Comparison of ENCODE assay signal across 3 cellular contexts in the genomic region with DNA sequence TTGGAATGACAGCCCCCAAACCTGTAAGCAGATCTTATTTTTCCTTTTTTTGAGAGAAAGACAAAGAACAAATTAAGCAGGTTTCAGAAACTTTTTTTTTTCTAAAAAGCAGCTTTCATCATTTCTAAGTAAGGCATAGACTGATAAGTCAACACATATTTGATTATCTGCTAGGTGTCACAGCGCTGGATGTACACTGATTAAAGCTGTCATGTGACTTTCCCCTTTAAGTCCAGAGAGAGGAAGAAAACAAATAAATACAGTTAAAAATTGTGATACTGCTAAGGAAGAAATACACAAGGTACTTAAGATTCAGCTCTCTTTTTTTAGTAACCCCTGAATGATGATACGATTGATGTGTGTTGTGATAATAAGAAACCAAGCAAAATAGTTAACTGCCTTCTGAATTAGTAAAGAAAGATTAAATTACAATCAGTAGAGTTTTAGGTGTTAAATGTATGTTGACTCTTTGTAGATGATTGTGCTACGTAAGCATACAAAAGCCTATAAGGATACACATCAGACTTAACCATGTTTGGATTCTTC.
TF ChIP-seq lines count a peak whose summit lies in the region.

No MANE protein-coding gene starts in this region.

TF ChIP-seq in HEK293, 187 proteins besides CTCF, POLR2A, EP300 and RAD21 (continues in another document):
- TF ChIP-seq, protein P1, sequence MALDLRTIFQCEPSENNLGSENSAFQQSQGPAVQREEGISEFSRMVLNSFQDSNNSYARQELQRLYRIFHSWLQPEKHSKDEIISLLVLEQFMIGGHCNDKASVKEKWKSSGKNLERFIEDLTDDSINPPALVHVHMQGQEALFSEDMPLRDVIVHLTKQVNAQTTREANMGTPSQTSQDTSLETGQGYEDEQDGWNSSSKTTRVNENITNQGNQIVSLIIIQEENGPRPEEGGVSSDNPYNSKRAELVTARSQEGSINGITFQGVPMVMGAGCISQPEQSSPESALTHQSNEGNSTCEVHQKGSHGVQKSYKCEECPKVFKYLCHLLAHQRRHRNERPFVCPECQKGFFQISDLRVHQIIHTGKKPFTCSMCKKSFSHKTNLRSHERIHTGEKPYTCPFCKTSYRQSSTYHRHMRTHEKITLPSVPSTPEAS (tag by site-specific recombination; IDR thresholded peaks at IDR 0.05): no peak
- TF ChIP-seq ZNF701 (tag by site-specific recombination; IDR thresholded peaks at IDR 0.05): no peak
- TF ChIP-seq, protein P2, sequence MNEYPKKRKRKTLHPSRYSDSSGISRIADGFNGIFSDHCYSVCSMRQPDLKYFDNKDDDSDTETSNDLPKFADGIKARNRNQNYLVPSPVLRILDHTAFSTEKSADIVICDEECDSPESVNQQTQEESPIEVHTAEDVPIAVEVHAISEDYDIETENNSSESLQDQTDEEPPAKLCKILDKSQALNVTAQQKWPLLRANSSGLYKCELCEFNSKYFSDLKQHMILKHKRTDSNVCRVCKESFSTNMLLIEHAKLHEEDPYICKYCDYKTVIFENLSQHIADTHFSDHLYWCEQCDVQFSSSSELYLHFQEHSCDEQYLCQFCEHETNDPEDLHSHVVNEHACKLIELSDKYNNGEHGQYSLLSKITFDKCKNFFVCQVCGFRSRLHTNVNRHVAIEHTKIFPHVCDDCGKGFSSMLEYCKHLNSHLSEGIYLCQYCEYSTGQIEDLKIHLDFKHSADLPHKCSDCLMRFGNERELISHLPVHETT (tag by site-specific recombination; IDR thresholded peaks at IDR 0.05): no peak
- TF ChIP-seq ZNF133 (tag by site-specific recombination; IDR thresholded peaks at IDR 0.05): no peak
- TF ChIP-seq, protein P3, sequence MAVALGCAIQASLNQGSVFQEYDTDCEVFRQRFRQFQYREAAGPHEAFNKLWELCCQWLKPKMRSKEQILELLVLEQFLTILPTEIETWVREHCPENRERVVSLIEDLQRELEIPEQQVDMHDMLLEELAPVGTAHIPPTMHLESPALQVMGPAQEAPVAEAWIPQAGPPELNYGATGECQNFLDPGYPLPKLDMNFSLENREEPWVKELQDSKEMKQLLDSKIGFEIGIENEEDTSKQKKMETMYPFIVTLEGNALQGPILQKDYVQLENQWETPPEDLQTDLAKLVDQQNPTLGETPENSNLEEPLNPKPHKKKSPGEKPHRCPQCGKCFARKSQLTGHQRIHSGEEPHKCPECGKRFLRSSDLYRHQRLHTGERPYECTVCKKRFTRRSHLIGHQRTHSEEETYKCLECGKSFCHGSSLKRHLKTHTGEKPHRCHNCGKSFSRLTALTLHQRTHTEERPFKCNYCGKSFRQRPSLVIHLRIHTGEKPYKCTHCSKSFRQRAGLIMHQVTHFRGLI (tag by site-specific recombination; IDR thresholded peaks at IDR 0.05): no peak
- TF ChIP-seq, protein P4, sequence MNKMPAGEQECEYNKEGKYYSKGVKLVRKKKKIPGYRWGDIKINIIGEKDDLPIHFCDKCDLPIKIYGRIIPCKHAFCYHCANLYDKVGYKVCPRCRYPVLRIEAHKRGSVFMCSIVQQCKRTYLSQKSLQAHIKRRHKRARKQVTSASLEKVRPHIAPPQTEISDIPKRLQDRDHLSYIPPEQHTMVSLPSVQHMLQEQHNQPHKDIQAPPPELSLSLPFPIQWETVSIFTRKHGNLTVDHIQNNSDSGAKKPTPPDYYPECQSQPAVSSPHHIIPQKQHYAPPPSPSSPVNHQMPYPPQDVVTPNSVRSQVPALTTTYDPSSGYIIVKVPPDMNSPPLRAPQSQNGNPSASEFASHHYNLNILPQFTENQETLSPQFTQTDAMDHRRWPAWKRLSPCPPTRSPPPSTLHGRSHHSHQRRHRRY (tag by site-specific recombination; IDR thresholded peaks at IDR 0.05): no peak
- TF ChIP-seq, protein P5, sequence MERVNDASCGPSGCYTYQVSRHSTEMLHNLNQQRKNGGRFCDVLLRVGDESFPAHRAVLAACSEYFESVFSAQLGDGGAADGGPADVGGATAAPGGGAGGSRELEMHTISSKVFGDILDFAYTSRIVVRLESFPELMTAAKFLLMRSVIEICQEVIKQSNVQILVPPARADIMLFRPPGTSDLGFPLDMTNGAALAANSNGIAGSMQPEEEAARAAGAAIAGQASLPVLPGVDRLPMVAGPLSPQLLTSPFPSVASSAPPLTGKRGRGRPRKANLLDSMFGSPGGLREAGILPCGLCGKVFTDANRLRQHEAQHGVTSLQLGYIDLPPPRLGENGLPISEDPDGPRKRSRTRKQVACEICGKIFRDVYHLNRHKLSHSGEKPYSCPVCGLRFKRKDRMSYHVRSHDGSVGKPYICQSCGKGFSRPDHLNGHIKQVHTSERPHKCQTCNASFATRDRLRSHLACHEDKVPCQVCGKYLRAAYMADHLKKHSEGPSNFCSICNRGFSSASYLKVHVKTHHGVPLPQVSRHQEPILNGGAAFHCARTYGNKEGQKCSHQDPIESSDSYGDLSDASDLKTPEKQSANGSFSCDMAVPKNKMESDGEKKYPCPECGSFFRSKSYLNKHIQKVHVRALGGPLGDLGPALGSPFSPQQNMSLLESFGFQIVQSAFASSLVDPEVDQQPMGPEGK (tag by site-specific recombination; IDR thresholded peaks at IDR 0.05): no peak
- TF ChIP-seq TCF7L2 (IDR thresholded peaks at IDR 0.05; ENCODE audit: borderline replicate concordance, low read depth, low read length): no peak

TF ChIP-seq in endothelial cell of umbilical vein, 7 proteins besides CTCF, POLR2A, EP300 and RAD21:
- TF ChIP-seq MYC (IDR thresholded peaks at IDR 0.05; ENCODE audit: low read depth, low read length) (no peak), POLR2AphosphoS5 (IDR thresholded peaks at IDR 0.05; ENCODE audit: insufficient read depth, low read depth, low read length) (no peak), JUN (IDR thresholded peaks at IDR 0.05; ENCODE audit: borderline replicate concordance, insufficient read depth, insufficient read length, low read depth) (no peak), EZH2 (IDR thresholded peaks at IDR 0.05; ENCODE audit: borderline replicate concordance, low read depth, low read length, severe bottlenecking) (no peak), GATA2 (IDR thresholded peaks at IDR 0.05; ENCODE audit: insufficient read depth, insufficient read length, low read depth, low read length) (no peak), FOS (IDR thresholded peaks at IDR 0.05; ENCODE audit: borderline replicate concordance, insufficient read depth, low read length) (no peak)
- TF ChIP-seq, protein P6, sequence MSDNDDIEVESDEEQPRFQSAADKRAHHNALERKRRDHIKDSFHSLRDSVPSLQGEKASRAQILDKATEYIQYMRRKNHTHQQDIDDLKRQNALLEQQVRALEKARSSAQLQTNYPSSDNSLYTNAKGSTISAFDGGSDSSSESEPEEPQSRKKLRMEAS (IDR thresholded peaks at IDR 0.05; ENCODE audit: insufficient read depth, insufficient read length): no peak

TF ChIP-seq in SK-N-SH treated with all-trans-retinoic acid at 6 μM for 48 hours, 23 proteins besides CTCF, POLR2A, EP300 and RAD21:
- TF ChIP-seq, protein P7, sequence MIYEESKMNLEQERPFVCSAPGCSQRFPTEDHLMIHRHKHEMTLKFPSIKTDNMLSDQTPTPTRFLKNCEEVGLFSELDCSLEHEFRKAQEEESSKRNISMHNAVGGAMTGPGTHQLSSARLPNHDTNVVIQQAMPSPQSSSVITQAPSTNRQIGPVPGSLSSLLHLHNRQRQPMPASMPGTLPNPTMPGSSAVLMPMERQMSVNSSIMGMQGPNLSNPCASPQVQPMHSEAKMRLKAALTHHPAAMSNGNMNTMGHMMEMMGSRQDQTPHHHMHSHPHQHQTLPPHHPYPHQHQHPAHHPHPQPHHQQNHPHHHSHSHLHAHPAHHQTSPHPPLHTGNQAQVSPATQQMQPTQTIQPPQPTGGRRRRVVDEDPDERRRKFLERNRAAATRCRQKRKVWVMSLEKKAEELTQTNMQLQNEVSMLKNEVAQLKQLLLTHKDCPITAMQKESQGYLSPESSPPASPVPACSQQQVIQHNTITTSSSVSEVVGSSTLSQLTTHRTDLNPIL (CRISPR knock-in tag; IDR thresholded peaks at IDR 0.05; ENCODE audit: low read depth): no peak
- TF ChIP-seq, protein P8, sequence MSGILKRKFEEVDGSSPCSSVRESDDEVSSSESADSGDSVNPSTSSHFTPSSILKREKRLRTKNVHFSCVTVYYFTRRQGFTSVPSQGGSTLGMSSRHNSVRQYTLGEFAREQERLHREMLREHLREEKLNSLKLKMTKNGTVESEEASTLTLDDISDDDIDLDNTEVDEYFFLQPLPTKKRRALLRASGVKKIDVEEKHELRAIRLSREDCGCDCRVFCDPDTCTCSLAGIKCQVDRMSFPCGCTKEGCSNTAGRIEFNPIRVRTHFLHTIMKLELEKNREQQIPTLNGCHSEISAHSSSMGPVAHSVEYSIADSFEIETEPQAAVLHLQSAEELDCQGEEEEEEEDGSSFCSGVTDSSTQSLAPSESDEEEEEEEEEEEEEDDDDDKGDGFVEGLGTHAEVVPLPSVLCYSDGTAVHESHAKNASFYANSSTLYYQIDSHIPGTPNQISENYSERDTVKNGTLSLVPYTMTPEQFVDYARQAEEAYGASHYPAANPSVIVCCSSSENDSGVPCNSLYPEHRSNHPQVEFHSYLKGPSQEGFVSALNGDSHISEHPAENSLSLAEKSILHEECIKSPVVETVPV (CRISPR knock-in tag; IDR thresholded peaks at IDR 0.05): no peak
